In the genomic region with DNA sequence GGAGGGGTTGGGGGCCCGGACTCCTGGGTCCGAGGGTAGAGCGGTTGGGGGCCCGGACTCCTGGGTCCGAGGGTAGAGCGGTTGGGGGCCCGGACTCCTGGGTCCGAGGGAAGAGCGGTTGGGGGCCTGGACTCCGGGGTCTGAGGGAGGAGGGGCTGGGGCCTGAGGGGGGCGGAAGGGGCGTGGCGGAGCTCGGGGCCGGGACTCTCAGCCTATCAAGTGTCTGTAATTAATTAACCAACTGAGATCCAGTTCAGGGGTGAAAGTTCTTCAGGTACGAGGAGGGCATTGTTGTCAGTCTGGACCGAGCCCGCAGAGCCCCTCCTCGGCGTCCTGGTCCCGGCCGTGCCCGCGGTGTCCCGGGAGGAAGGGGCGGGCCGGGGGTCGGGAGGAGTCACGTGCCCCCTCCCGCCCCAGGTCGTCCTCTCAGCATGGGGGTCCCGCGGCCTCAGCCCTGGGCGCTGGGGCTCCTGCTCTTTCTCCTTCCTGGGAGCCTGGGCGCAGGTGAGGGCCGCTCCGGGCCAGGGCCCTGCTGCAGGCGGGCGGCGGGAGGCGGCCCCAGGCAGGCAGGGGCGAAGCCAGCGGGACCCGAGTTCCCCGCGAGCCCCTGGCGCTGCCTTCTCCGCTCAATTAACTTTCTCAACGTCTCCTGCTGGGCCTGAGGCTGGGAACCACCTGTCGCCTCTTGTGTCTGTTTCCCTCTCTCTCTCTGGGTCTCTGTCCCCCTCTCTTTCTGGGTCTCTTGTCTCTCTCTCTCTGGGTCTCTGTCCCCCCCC, we compare ENCODE assay signal across 8 cellular contexts. TPM values are rescaled to one million over a fixed set of nuclear protein-coding genes. Genes with fewer than 3 reads are reported as not detected.
A peak's percentile ranks its signal among the peaks of the same experiment; 100 is the strongest.
DNase-seq lines count a peak whose midpoint lies in the region; ATAC-seq, FAIRE-seq and TF ChIP-seq lines count a peak whose summit lies in the region.

No MANE protein-coding gene starts in this region.

- H2BK120ac ChIP-seq in H1 (replicated peaks; ENCODE audit: low read depth, low read length): no peak overlapping the region

- H3K79me2 ChIP-seq in H1 (ENCODE audit: control insufficient read depth in 1 of 2, insufficient read depth in 2 of 2, low read length in 2 of 2): peaks cover 0 to 5% of the 10 kb centered on the region in 2 experiments; a peak in 1 of 4 replicates

- H3K18ac ChIP-seq in H1 (ENCODE audit: extremely low read depth, low read length): no peak overlapping the region

- TF ChIP-seq RAD21 in H1 (IDR thresholded peaks at IDR 0.05 in 1 of 2, conservative IDR thresholded peaks at IDR 0.05 in 1 of 2; ENCODE audit: low read depth in 2 of 2, low read length in 2 of 2): no peak

- peaks cover 3% of the 10 kb centered on the region; the same call in 1 of the 2 replicates for H3K79me1 ChIP-seq in H1 (ENCODE audit: low read depth, low read length)

- CTCF ChIA-PET in HEK293 (lab: Yijun Ruan, JAX): interaction anchor here (0.6 to 3.1 kb wide), 4 partner anchors 31 to 40 kb away, joined by 3 to 29 read pairs (median 4); no protein-coding TSS in a partner anchor
- CTCF ChIA-PET in H1 (lab: Charles Lee; ENCODE audit: partially characterized antibody): interaction anchor here (1.1 to 2.2 kb wide), 10 partner anchors 8 to 57 kb away, joined by 3 to 17 read pairs (median 4); a partner anchor contains a TSS

- H3K27me3 ChIP-seq in H1 (replicated peaks in 1 of 4; ENCODE audit: control insufficient read depth in 3 of 4, extremely low read depth in 1 of 4, insufficient read depth in 3 of 4, low read length in 3 of 4) (no peaks in the 10 kb centered on the region; a peak in 1 of 7 replicates), mucosa of stomach (ENCODE audit: control insufficient read depth, insufficient read depth, low read length) (no peaks in the 10 kb centered on the region), uterus (no peaks in the 10 kb centered on the region)

- H2AK5ac ChIP-seq in H1 (ENCODE audit: low read depth, low read length): no peak overlapping the region

- peak; percentile 64 for DNase-seq in AG08396 (ENCODE audit: low spot score)
- peak; percentile 65 for DNase-seq in SW480 (ENCODE audit: low spot score)
- peak in 1 of 2 experiments; percentile 81 for DNase-seq in H1 (ENCODE audit: low read depth in 1 of 2, low spot score in 2 of 2)
- DNase-seq in uterus: peak; percentile 70 to 72
- DNase-seq in DMS114 treated with DMSO at 0.1 percent for 48 hours (lab: John Stamatoyannopoulos, UW; ENCODE audit: unreplicated experiment): no peak

- H3K4me2 ChIP-seq in H1 (ENCODE audit: insufficient read depth in 1 of 2, low read depth in 2 of 2, low read length in 2 of 2): peak overlapping the region; percentile 75 to 88

- peak overlapping the region; percentile 90; the same call in 1 of the 2 replicates for H2BK5ac ChIP-seq in H1 (ENCODE audit: low read depth, low read length)

- no peak for ATAC-seq in GM21786 (IDR thresholded peaks at IDR 0.05; ENCODE audit: unreplicated experiment)

- TF ChIP-seq POLR2A in H1 (IDR thresholded peaks at IDR 0.05; ENCODE audit: control extremely low read depth in 1 of 2, low read depth in 2 of 2, low read length in 2 of 2) (peak in 1 of 2 experiments; percentile 75; a peak in 2 of 3 replicates), uterus (IDR thresholded peaks at IDR 0.05) (peak in 1 of 2 donors; percentile 13)

- POLR2A ChIA-PET in HEK293 (lab: Yijun Ruan, JAX): interaction anchor here (0.5 to 2.8 kb wide), 10 partner anchors 9 to 66 kb away, joined by 3 to 8 read pairs (median 4); a partner anchor contains a TSS
- POLR2A ChIA-PET in H1 (lab: Charles Lee; ENCODE audit: partially characterized antibody): interaction anchor here (0.7 to 3.5 kb wide), 12 partner anchors 9 to 156 kb away, joined by 3 to 20 read pairs (median 6); a partner anchor contains a TSS

- no peak overlapping the region for H3K23ac ChIP-seq in H1 (ENCODE audit: insufficient read length)

- no peak overlapping the region for H2BK12ac ChIP-seq in H1 (ENCODE audit: low read depth, low read length)

- peak overlapping the region; percentile 82 for H3K4me3 ChIP-seq in HEK293 (ENCODE audit: low read depth, low read length)
- H3K4me3 ChIP-seq in H1 (ENCODE audit: extremely low read depth in 1 of 4, insufficient read depth in 2 of 4, low read depth in 3 of 4, low read length in 4 of 4): peak overlapping the region; percentile 66 to 93 (median 75)
- peak overlapping the region; percentile 77 for H3K4me3 ChIP-seq in mucosa of stomach (ENCODE audit: low read length)
- H3K4me3 ChIP-seq in uterus: peak overlapping the region; percentile 58 to 62

- H4K8ac ChIP-seq in H1 (ENCODE audit: extremely low read depth, insufficient read depth, low read length): peak overlapping the region; percentile 91

- H2BK20ac ChIP-seq in H1 (ENCODE audit: low read length): no peak overlapping the region

- peak overlapping the region; percentile 77 for H3K56ac ChIP-seq in H1 (replicated peaks; ENCODE audit: insufficient read length, low read depth, low read length)

- peak overlapping the region; percentile 88 for H3K27ac ChIP-seq in HEK293 (ENCODE audit: extremely low read depth, low read depth, low read length)
- H3K27ac ChIP-seq in H1 (ENCODE audit: low read depth, low read length): peak overlapping the region; percentile 55; the same call in 1 of the 2 replicates
- peak overlapping the region; percentile 95 to 97 for H3K27ac ChIP-seq in uterus

- H3K36me3 ChIP-seq in HEK293 (ENCODE audit: control insufficient read depth in 2 of 2, insufficient read depth in 1 of 2, low read length in 2 of 2): peaks cover 9 to 11% of the 10 kb centered on the region in 2 experiments; a peak in 2 of 3 replicates
- H3K36me3 ChIP-seq in H1 (ENCODE audit: control insufficient read depth in 2 of 4, insufficient read depth in 4 of 4, low read length in 3 of 4): peaks cover 0 to 4% (median 0%) of the 10 kb centered on the region in 4 experiments; a peak in 3 of 8 replicates
- H3K36me3 ChIP-seq in mucosa of stomach (ENCODE audit: control insufficient read depth, insufficient read depth, low read length): no peaks in the 10 kb centered on the region
- no peaks in the 10 kb centered on the region for H3K36me3 ChIP-seq in uterus

- H3K14ac ChIP-seq in H1 (ENCODE audit: insufficient read length): no peak overlapping the region

- no peak overlapping the region for H2BK15ac ChIP-seq in H1 (ENCODE audit: low read length)

- TF ChIP-seq CTCF in HEK293 (tag by site-specific recombination; IDR thresholded peaks at IDR 0.05): no peak
- TF ChIP-seq CTCF in H1 (IDR thresholded peaks at IDR 0.05; ENCODE audit: control extremely low read depth in 1 of 3, insufficient read depth in 1 of 3, low read depth in 1 of 3, low read length in 3 of 3): no peak
- TF ChIP-seq CTCF in uterus (IDR thresholded peaks at IDR 0.05): no peak

- FAIRE-seq in H1 (lab: Jason Lieb, UNC): no peak

- H4K20me1 ChIP-seq in H1 (replicated peaks in 1 of 2; ENCODE audit: control insufficient read depth in 1 of 2, insufficient read depth in 2 of 2, low read length in 2 of 2): no peaks in the 10 kb centered on the region

- TF ChIP-seq EP300 in H1 (IDR thresholded peaks at IDR 0.05; ENCODE audit: borderline replicate concordance in 1 of 2, low read depth in 2 of 2, low read length in 2 of 2): no peak

- H3K9me3 ChIP-seq in HEK293 (ENCODE audit: control insufficient read depth, insufficient read depth, low read depth, low read length): no peaks in the 10 kb centered on the region
- H3K9me3 ChIP-seq in H1 (ENCODE audit: insufficient read depth in 2 of 2, low read depth in 1 of 2, low read length in 1 of 2): no peaks in the 10 kb centered on the region
- H3K9me3 ChIP-seq in mucosa of stomach (ENCODE audit: control insufficient read depth, low read length): no peaks in the 10 kb centered on the region
- H3K9me3 ChIP-seq in uterus: no peaks in the 10 kb centered on the region

- intact Hi-C loops in uterus (cut with DNase I; ENCODE audit: low total_unique reads): no loop called here

- H4K91ac ChIP-seq in H1 (replicated peaks; ENCODE audit: insufficient read length, low read length): peak overlapping the region; percentile 85

- H3K23me2 ChIP-seq in H1 (ENCODE audit: low read depth, low read length): peaks cover 7% of the 10 kb centered on the region; the same call in 1 of the 2 replicates

- peak overlapping the region; percentile 58 for H4K5ac ChIP-seq in H1 (ENCODE audit: insufficient read length, low read depth, low read length)

- H3K9ac ChIP-seq in H1 (replicated peaks in 1 of 4; ENCODE audit: extremely low read depth in 1 of 4, low read depth in 3 of 4, low read length in 3 of 4) (peak overlapping the region in 3 of 4 experiments; percentile 42 to 65 (median 48); a peak in 5 of 7 replicates), mucosa of stomach (ENCODE audit: low read length) (peak overlapping the region; percentile 82)

- no peak overlapping the region for H3K4ac ChIP-seq in H1 (replicated peaks; ENCODE audit: insufficient read length, low read depth, low read length)

- WGBS in H1 (ENCODE audit: extremely low coverage in 1 of 2, insufficient coverage in 1 of 2, insufficient read length in 1 of 2, insufficient replicate concordance in 2 of 2, low coverage in 1 of 2, low lambda C conversion rate in 2 of 2, missing lambda C conversion rate in 1 of 2), 2 experiments: 0% methylated on average over 8 of the region's 50 CpGs; no CpG with 5 or more reads in 1 of the 2 experiments

- no peak overlapping the region for H2AFZ ChIP-seq in H1 (ENCODE audit: low read length)

- peaks cover 8% of the 10 kb centered on the region for H3K4me1 ChIP-seq in HEK293 (ENCODE audit: control insufficient read depth, insufficient read depth, low read length)
- H3K4me1 ChIP-seq in H1 (replicated peaks in 1 of 4; ENCODE audit: control insufficient read depth in 3 of 4, insufficient read depth in 4 of 4, low read length in 3 of 4): peaks cover 0 to 9% (median 8%) of the 10 kb centered on the region in 4 experiments; a peak in 5 of 7 replicates
- peaks cover 20% of the 10 kb centered on the region for H3K4me1 ChIP-seq in mucosa of stomach (ENCODE audit: control insufficient read depth, insufficient read depth, low read length)
- H3K4me1 ChIP-seq in uterus: no peaks in the 10 kb centered on the region

RNA-seq across cellular contexts. Expression of a gene that starts 0.7 kb away (rescaled TPM):
- 43.4 and 46.5 TPM in 2 replicates for total RNA-seq in H1 (2021; fragmentation: NEBNext Ultra II Directional; extraction: Animal tissue kit (Norgen Biotek cat#: 25700))
- polyA plus RNA-seq in H1 (2011; rRNA removed): 41.2 and 66.7 TPM in 2 replicates
- polyA plus RNA-seq in H1 (2011; cell fraction: cytosol; rRNA removed): 29.0 TPM
- 104 TPM for polyA plus RNA-seq in H1 (2011; cell fraction: nucleus; rRNA removed)
- polyA plus RNA-seq in H1 (2012, experiment 1 of 2): 31.3 to 51.7 TPM (median 47.2 TPM) in 4 replicates
- 38.5 TPM for polyA plus RNA-seq in H1 (2012, experiment 2 of 2)
- 52.8 TPM for polyA plus RNA-seq in H1 (2013, experiment 1 of 2)
- polyA plus RNA-seq in H1 (2013, experiment 2 of 2): 53.7 TPM
- 12.9 and 13.9 TPM in 2 replicates for polyA minus RNA-seq in H1 (2011; rRNA and poly(A)+ RNA removed)
- 15.7 TPM for polyA minus RNA-seq in H1 (2011; cell fraction: cytosol; rRNA and poly(A)+ RNA removed)
- polyA minus RNA-seq in H1 (2011; cell fraction: nucleus; rRNA and poly(A)+ RNA removed): 12.3 TPM
- 100 to 1,000 TPM; 151 to 226 (median 201) TPM for total RNA-seq in uterus

RNA-seq across cellular contexts. Expression of a gene that starts 14.6 kb away (rescaled TPM):
- 18.9 and 19.5 TPM in 2 replicates for total RNA-seq in H1 (2021; fragmentation: NEBNext Ultra II Directional; extraction: Animal tissue kit (Norgen Biotek cat#: 25700))
- polyA plus RNA-seq in H1 (2011; rRNA removed): 5.8 and 9.4 TPM in 2 replicates
- 4.5 TPM for polyA plus RNA-seq in H1 (2011; cell fraction: cytosol; rRNA removed)
- 12.0 TPM for polyA plus RNA-seq in H1 (2011; cell fraction: nucleus; rRNA removed)
- polyA plus RNA-seq in H1 (2012, experiment 1 of 2): 7.5 to 13.8 TPM (median 11.7 TPM) in 4 replicates
- 13.0 TPM for polyA plus RNA-seq in H1 (2012, experiment 2 of 2)
- polyA plus RNA-seq in H1 (2013, experiment 1 of 2): 24.8 TPM
- polyA plus RNA-seq in H1 (2013, experiment 2 of 2): 27.4 TPM
- polyA minus RNA-seq in H1 (2011; rRNA and poly(A)+ RNA removed): 0.69 and 0.83 TPM in 2 replicates
- polyA minus RNA-seq in H1 (2011; cell fraction: cytosol; rRNA and poly(A)+ RNA removed): 1.9 TPM
- polyA minus RNA-seq in H1 (2011; cell fraction: nucleus; rRNA and poly(A)+ RNA removed): 3.3 TPM
- 10 to 100 TPM; 14.3 to 71.1 (median 41.4) TPM for total RNA-seq in uterus

RNA-seq across cellular contexts. Expression of a gene that starts 16.9 kb away (rescaled TPM):
- total RNA-seq in H1 (2021; fragmentation: NEBNext Ultra II Directional; extraction: Animal tissue kit (Norgen Biotek cat#: 25700)): 2,240 and 2,296 TPM in 2 replicates
- polyA plus RNA-seq in H1 (2011; rRNA removed): 4,988 and 6,072 TPM in 2 replicates
- polyA plus RNA-seq in H1 (2011; cell fraction: cytosol; rRNA removed): 7,346 TPM
- polyA plus RNA-seq in H1 (2011; cell fraction: nucleus; rRNA removed): 2,598 TPM
- polyA plus RNA-seq in H1 (2012, experiment 1 of 2): 4,049 to 4,786 TPM (median 4,319 TPM) in 4 replicates
- polyA plus RNA-seq in H1 (2012, experiment 2 of 2): 6,913 TPM
- 3,607 TPM for polyA plus RNA-seq in H1 (2013, experiment 1 of 2)
- polyA plus RNA-seq in H1 (2013, experiment 2 of 2): 3,607 TPM
- 1,118 and 1,125 TPM in 2 replicates for polyA minus RNA-seq in H1 (2011; rRNA and poly(A)+ RNA removed)
- polyA minus RNA-seq in H1 (2011; cell fraction: cytosol; rRNA and poly(A)+ RNA removed): 628 TPM
- 876 TPM for polyA minus RNA-seq in H1 (2011; cell fraction: nucleus; rRNA and poly(A)+ RNA removed)
- over 10,000 TPM in 1 of 4 donors, 1,000 to 10,000 TPM in 3; 2,160 to 10,624 (median 5,235) TPM for total RNA-seq in uterus

RNA-seq across cellular contexts. Expression of a gene that starts 25.8 kb away (rescaled TPM):
- total RNA-seq in H1 (2021; fragmentation: NEBNext Ultra II Directional; extraction: Animal tissue kit (Norgen Biotek cat#: 25700)): 3,305 and 3,520 TPM in 2 replicates
- 8,501 and 8,868 TPM in 2 replicates for polyA plus RNA-seq in H1 (2011; rRNA removed)
- polyA plus RNA-seq in H1 (2011; cell fraction: cytosol; rRNA removed): 6,473 TPM
- 8,490 TPM for polyA plus RNA-seq in H1 (2011; cell fraction: nucleus; rRNA removed)
- 3,636 to 6,700 TPM (median 4,913 TPM) in 4 replicates for polyA plus RNA-seq in H1 (2012, experiment 1 of 2)
- polyA plus RNA-seq in H1 (2012, experiment 2 of 2): 4,417 TPM
- polyA plus RNA-seq in H1 (2013, experiment 1 of 2): 5,169 TPM
- 4,987 TPM for polyA plus RNA-seq in H1 (2013, experiment 2 of 2)
- 1,061 and 1,192 TPM in 2 replicates for polyA minus RNA-seq in H1 (2011; rRNA and poly(A)+ RNA removed)
- 1,493 TPM for polyA minus RNA-seq in H1 (2011; cell fraction: cytosol; rRNA and poly(A)+ RNA removed)
- polyA minus RNA-seq in H1 (2011; cell fraction: nucleus; rRNA and poly(A)+ RNA removed): 3,411 TPM
- 1,000 to 10,000 TPM; 1,462 to 5,863 (median 3,544) TPM for total RNA-seq in uterus

RNA-seq across cellular contexts. Expression of a gene that starts 39.1 kb away (rescaled TPM):
- total RNA-seq in H1 (2021; fragmentation: NEBNext Ultra II Directional; extraction: Animal tissue kit (Norgen Biotek cat#: 25700)): 1.6 and 2.6 TPM in 2 replicates
- 3.2 and 3.9 TPM in 2 replicates for polyA plus RNA-seq in H1 (2011; rRNA removed)
- 2.1 TPM for polyA plus RNA-seq in H1 (2011; cell fraction: cytosol; rRNA removed)
- 2.8 TPM for polyA plus RNA-seq in H1 (2011; cell fraction: nucleus; rRNA removed)
- polyA plus RNA-seq in H1 (2012, experiment 1 of 2): 1.8 to 3.5 TPM (median 2.2 TPM) in 4 replicates
- 2.4 TPM for polyA plus RNA-seq in H1 (2012, experiment 2 of 2)
- 2.3 TPM for polyA plus RNA-seq in H1 (2013, experiment 1 of 2)
- polyA plus RNA-seq in H1 (2013, experiment 2 of 2): 2.1 TPM
- polyA minus RNA-seq in H1 (2011; rRNA and poly(A)+ RNA removed): 0.39 TPM in 1 of 2 replicates, not detected in the other
- not detected for polyA minus RNA-seq in H1 (2011; cell fraction: cytosol; rRNA and poly(A)+ RNA removed)
- polyA minus RNA-seq in H1 (2011; cell fraction: nucleus; rRNA and poly(A)+ RNA removed): not detected
- 10 to 100 TPM in 1 of 4 donors, 1 to 10 TPM in 2, not detected in 1; 3.7 to 19.4 (median 4.1) TPM for total RNA-seq in uterus
